Comparison of ENCODE assay signal across 2 cellular contexts in genomic region chr6:43435682-43436437, GRCh38.
TF ChIP-seq lines count a peak whose summit lies in the region.

No MANE protein-coding gene starts in this region.

TF ChIP-seq in SK-N-SH treated with all-trans-retinoic acid at 6 μM for 48 hours, 23 proteins besides CTCF, POLR2A, EP300 and RAD21 (continued from another document):
- TF ChIP-seq PPARA (CRISPR knock-in tag; IDR thresholded peaks at IDR 0.05; ENCODE audit: borderline replicate concordance), result no peak
- TF ChIP-seq CREB5 (CRISPR knock-in tag; IDR thresholded peaks at IDR 0.05; ENCODE audit: low read depth), result no peak
- no peak for TF ChIP-seq TOX (CRISPR knock-in tag; IDR thresholded peaks at IDR 0.05; ENCODE audit: borderline replicate concordance)
TF ChIP-seq in SK-N-SH treated with all-trans-retinoic acid at 6 μM for 48 hours: peak in this region for 0.

TF ChIP-seq in SK-N-SH, 30 proteins besides CTCF, POLR2A, EP300 and RAD21 (continued from another document):
- TF ChIP-seq PBX3 (IDR thresholded peaks at IDR 0.05), result no peak
- no peak for TF ChIP-seq GATA2 (CRISPR knock-in tag; IDR thresholded peaks at IDR 0.05)
- TF ChIP-seq SMC3 (IDR thresholded peaks at IDR 0.05; ENCODE audit: low read depth, low read length), result no peak
- no peak for TF ChIP-seq NFIC (IDR thresholded peaks at IDR 0.05; ENCODE audit: borderline replicate concordance)
- TF ChIP-seq CHD2 (IDR thresholded peaks at IDR 0.05; ENCODE audit: low read length, partially characterized antibody), result no peak
- TF ChIP-seq TEAD4 (IDR thresholded peaks at IDR 0.05; ENCODE audit: borderline replicate concordance, insufficient read depth), result no peak
- TF ChIP-seq USF2 (IDR thresholded peaks at IDR 0.05; ENCODE audit: borderline replicate concordance, low read depth, low read length), result no peak
- TF ChIP-seq TAF1 (IDR thresholded peaks at IDR 0.05; ENCODE audit: borderline replicate concordance, low read depth, low read length), result no peak
- TF ChIP-seq GABPA (IDR thresholded peaks at IDR 0.05; ENCODE audit: low read depth), result no peak
- no peak for TF ChIP-seq FOSL2 (IDR thresholded peaks at IDR 0.05; ENCODE audit: borderline replicate concordance, low read depth)
- no peak for TF ChIP-seq FOXJ3 (CRISPR knock-in tag; IDR thresholded peaks at IDR 0.05)
- no peak for TF ChIP-seq EZH2phosphoT487 (IDR thresholded peaks at IDR 0.05; ENCODE audit: borderline replicate concordance, low read depth)
- no peak for TF ChIP-seq JUND (IDR thresholded peaks at IDR 0.05)
TF ChIP-seq in SK-N-SH: peak in this region for 0.
